Comparison of ENCODE assay signal across 1 cellular context in genomic region chr10:110569736-110570135, GRCh38.
TF ChIP-seq lines count a peak whose summit lies in the region.

No MANE protein-coding gene starts in this region.

TF ChIP-seq in H1, 55 proteins besides CTCF, POLR2A, EP300 and RAD21:
- TF ChIP-seq MAFK (IDR thresholded peaks at IDR 0.05; ENCODE audit: low read depth, low read length), result no peak
- no peak for TF ChIP-seq CHD2 (IDR thresholded peaks at IDR 0.05; ENCODE audit: low read length)
- TF ChIP-seq RNF2 (IDR thresholded peaks at IDR 0.05; ENCODE audit: borderline replicate concordance, low read depth, low read length, missing control alignments, poor library complexity, severe bottlenecking), result no peak
- no peak for TF ChIP-seq SP4 (IDR thresholded peaks at IDR 0.05; ENCODE audit: low read length)
- TF ChIP-seq RBBP5 (IDR thresholded peaks at IDR 0.05; ENCODE audit: borderline replicate concordance, low read depth, low read length), result no peak
- TF ChIP-seq CEBPB (IDR thresholded peaks at IDR 0.05; ENCODE audit: low read depth, low read length), result no peak
- no peak for TF ChIP-seq BRCA1 (IDR thresholded peaks at IDR 0.05; ENCODE audit: low read depth, low read length)
- TF ChIP-seq SP2 (IDR thresholded peaks at IDR 0.05; ENCODE audit: low read length), result no peak
- no peak for TF ChIP-seq NANOG (IDR thresholded peaks at IDR 0.05; ENCODE audit: insufficient read depth, low read depth, low read length, poor library complexity, severe bottlenecking)
- no peak for TF ChIP-seq FOSL1 (IDR thresholded peaks at IDR 0.05; ENCODE audit: insufficient read depth, low read depth, low read length)
